12 cellular contexts compared by ENCODE assay signal in the genomic region with DNA sequence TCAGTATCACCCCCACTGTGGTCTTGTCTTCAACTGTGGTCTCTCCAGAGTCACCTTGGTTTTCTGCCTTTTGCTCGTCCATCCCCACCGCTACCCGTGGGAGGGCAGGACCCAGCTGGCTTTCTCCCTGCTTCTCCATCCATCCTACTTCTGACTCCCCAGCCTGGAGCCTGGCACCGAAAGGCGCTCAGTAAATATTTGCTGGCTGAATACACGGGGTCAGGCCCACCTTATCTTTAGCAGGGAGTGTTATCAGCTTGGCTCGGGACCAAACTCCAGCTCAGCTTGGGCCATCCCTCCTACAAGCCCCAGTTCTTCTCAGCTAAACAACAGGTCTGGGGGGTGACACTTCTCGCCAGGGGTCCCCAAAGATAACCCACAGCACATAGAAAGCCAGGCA.
DNase-seq lines count a peak whose midpoint lies in the region; ATAC-seq, FAIRE-seq and TF ChIP-seq lines count a peak whose summit lies in the region.
"Had no signal": no experiment of that assay in that cellular context is flagged by ENCODE, and none has a peak within 500 bp of the region (broad histone marks: within the 10 kb centered on the region; RNA-seq: fewer than 3 reads in every experiment).

No MANE protein-coding gene starts in this region.

- no peaks in the 10 kb centered on the region for H3K36me3 ChIP-seq in small intestine (ENCODE audit: control insufficient read depth in 2 of 2, insufficient read depth in 2 of 2, low read length in 2 of 2)
- H3K36me3 ChIP-seq: tibial artery had no signal

- H3K27ac ChIP-seq in small intestine (ENCODE audit: low read depth in 1 of 2, low read length in 1 of 2), result no peak overlapping the region
- H3K27ac ChIP-seq: tibial artery had no signal

- H3K9me3 ChIP-seq in small intestine (ENCODE audit: control insufficient read depth, low read depth), result no peaks in the 10 kb centered on the region
- H3K9me3 ChIP-seq: tibial artery had no signal

- H3K4me1 Mint-ChIP-seq in activated naive CD4-positive, alpha-beta T cell treated with anti-CD3 and anti-CD28 coated beads, Interleukin-2, amount 10 ng/mL, durations not matched to agents 7 days and 5 days, result peaks cover 94% of the 10 kb centered on the region

- H3K36me3 Mint-ChIP-seq in activated naive CD4-positive, alpha-beta T cell treated with anti-CD3 and anti-CD28 coated beads, Interleukin-2, amount 10 ng/mL, durations not matched to agents 7 days and 5 days, result peaks cover 9% of the 10 kb centered on the region

- no peak for TF ChIP-seq CTCF in fibroblast of pulmonary artery (IDR thresholded peaks at IDR 0.05; ENCODE audit: low read length, missing control alignments)

- 12 to 52% (median 28%) methylated on average over 8 of the region's 8 CpGs for WGBS in small intestine, 3 donors

- H3K4me3 Mint-ChIP-seq in activated naive CD4-positive, alpha-beta T cell treated with anti-CD3 and anti-CD28 coated beads, Interleukin-2, amount 10 ng/mL, durations not matched to agents 7 days and 5 days, result peak overlapping the region; percentile 55

- no peak for ATAC-seq in HG03025 (IDR thresholded peaks at IDR 0.05; ENCODE audit: low FRiP score, unreplicated experiment)
- no peak for ATAC-seq in GM21619 (IDR thresholded peaks at IDR 0.05; ENCODE audit: unreplicated experiment)
- ATAC-seq in HG02973 (IDR thresholded peaks at IDR 0.05; ENCODE audit: unreplicated experiment), result no peak

- peaks cover 0 to 2% of the 10 kb centered on the region in 2 donors for H3K27me3 ChIP-seq in small intestine (ENCODE audit: control insufficient read depth in 2 of 2, insufficient read depth in 2 of 2, low read length in 2 of 2)
- H3K27me3 ChIP-seq: tibial artery had no signal

- peaks cover 33% of the 10 kb centered on the region for H3K27me3 Mint-ChIP-seq in activated naive CD4-positive, alpha-beta T cell treated with anti-CD3 and anti-CD28 coated beads, Interleukin-2, amount 10 ng/mL, durations not matched to agents 7 days and 5 days

- H3K9me3 Mint-ChIP-seq in activated naive CD4-positive, alpha-beta T cell treated with anti-CD3 and anti-CD28 coated beads, Interleukin-2, amount 10 ng/mL, durations not matched to agents 7 days and 5 days, result no peaks in the 10 kb centered on the region

- DNase-seq in activated naive CD4-positive, alpha-beta T cell treated with anti-CD3 and anti-CD28 coated beads, Interleukin-2, amount 10 ng/mL, durations not matched to agents 7 days and 5 days, result no peak
- DNase-seq in activated naive CD4-positive, alpha-beta T cell treated with anti-CD3 and anti-CD28 coated beads, Interleukin-2, amount 50 U/mL, for 16 hours, result no peak
- DNase-seq in NCI-H2029 treated with DMSO at 0.1 percent for 48 hours (lab: John Stamatoyannopoulos, UW) (peak; percentile 19), fibroblast of pulmonary artery (ENCODE audit: low read depth) (peak; percentile 29), small intestine (peak; percentile 79)
- DNase-seq: NCI-H2107, RPMI8226, tibial artery had no signal

- no peak for FAIRE-seq in small intestine (lab: Jason Lieb, UNC)

- peaks cover 0 to 4% of the 10 kb centered on the region in 2 donors for H3K4me1 ChIP-seq in small intestine (ENCODE audit: control insufficient read depth in 2 of 2, insufficient read depth in 1 of 2, low read depth in 1 of 2, low read length in 1 of 2)

- CTCF ChIA-PET in activated naive CD4-positive, alpha-beta T cell treated with anti-CD3 and anti-CD28 coated beads, Interleukin-2, amount 10 ng/mL, durations not matched to agents 7 days and 5 days (lab: Charles Lee), result interaction anchor here (1.7 to 2.1 kb wide), 2 partner anchors 121 to 124 kb away, joined by 5 to 9 read pairs; no protein-coding TSS in a partner anchor

- no peak overlapping the region for H3K4me3 ChIP-seq in fibroblast of pulmonary artery (replicated peaks; ENCODE audit: low read depth, low read length)
- no peak overlapping the region for H3K4me3 ChIP-seq in small intestine (ENCODE audit: low read depth in 1 of 2, low read length in 2 of 2)
- H3K4me3 ChIP-seq: coronary artery, tibial artery had no signal

- H3K27ac Mint-ChIP-seq in activated naive CD4-positive, alpha-beta T cell treated with anti-CD3 and anti-CD28 coated beads, Interleukin-2, amount 10 ng/mL, durations not matched to agents 7 days and 5 days, result peak overlapping the region; percentile 75

Comparison
In these comparisons a context has a peak if more than half of its experiments do, and no peak if none do; other contexts are left out.
1. DNase-seq: peak in NCI-H2029 treated with DMSO at 0.1 percent for 48 hours (single experiment), fibroblast of pulmonary artery (single experiment) and small intestine (single experiment); none in activated naive CD4-positive, alpha-beta T cell treated with anti-CD3 and anti-CD28 coated beads, Interleukin-2, amount 10 ng/mL, durations not matched to agents 7 days and 5 days (single experiment) and activated naive CD4-positive, alpha-beta T cell treated with anti-CD3 and anti-CD28 coated beads, Interleukin-2, amount 50 U/mL, for 16 hours (single experiment).